Comparison of ENCODE assay signal across 7 cellular contexts in the genomic region with DNA sequence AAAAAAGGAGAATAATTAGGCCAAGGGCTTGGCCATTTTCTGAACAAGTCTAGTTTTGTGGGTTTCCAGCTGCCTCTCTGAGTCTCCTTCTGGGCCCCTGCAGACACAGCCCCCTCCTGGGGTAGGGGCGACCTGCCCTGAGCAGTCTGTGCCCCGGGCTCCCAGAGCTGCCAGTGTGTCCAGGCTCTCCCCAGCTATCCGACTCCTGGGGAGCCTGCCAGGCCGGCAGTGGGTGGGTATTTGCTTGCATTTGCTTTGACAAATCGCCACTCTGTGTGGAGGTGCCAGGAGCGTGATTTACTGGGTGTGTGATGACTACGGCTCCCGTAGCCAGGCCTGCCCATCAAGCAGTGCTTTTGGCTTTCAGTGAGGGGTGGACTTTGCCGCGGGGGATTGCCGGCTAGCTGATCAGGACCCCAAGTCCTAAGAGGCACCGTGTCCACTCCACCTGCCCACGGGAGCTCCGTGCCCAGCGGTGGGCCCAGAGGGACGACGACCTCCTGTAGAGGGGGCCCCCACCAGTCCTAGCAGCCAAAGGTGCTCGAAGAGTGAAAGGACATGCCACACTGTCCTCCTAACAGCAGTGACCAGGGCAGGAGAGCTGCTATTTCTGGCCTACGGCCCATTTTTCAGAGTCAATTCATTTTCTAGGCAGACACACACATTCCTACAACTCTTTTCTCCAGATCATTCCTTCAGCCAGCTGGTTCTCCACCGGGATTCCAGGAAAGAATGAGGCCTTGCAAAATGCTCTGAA. TPM values are rescaled to one million over a fixed set of nuclear protein-coding genes. Genes with fewer than 3 reads are reported as not detected.
DNase-seq lines count a peak whose midpoint lies in the region; ATAC-seq and TF ChIP-seq lines count a peak whose summit lies in the region.
"Not testable (repeated sequence)": the region's sequence is repeated elsewhere in the genome, so short reads cannot be mapped to it uniquely, and the experiment has no call there.

No MANE protein-coding gene starts in this region.

- not testable (repeated sequence) for H3K4me3 ChIP-seq in Caco-2 (ENCODE audit: low read depth, low read length); right cardiac atrium (ENCODE audit: low read length); right lobe of liver; spleen

- H3K9me3 Mint-ChIP-seq in Caco-2 (ENCODE audit: unreplicated experiment) = not testable (repeated sequence)

- TF ChIP-seq POLR2A in right lobe of liver (IDR thresholded peaks at IDR 0.05); spleen (IDR thresholded peaks at IDR 0.05): not testable (repeated sequence)

- not testable (repeated sequence) for TF ChIP-seq CTCF in Caco-2 (IDR thresholded peaks at IDR 0.05; ENCODE audit: insufficient read depth in 1 of 2, low read depth in 1 of 2, low read length in 1 of 2, severe bottlenecking in 1 of 2, unreplicated experiment in 1 of 2); right lobe of liver (IDR thresholded peaks at IDR 0.05); spleen (IDR thresholded peaks at IDR 0.05 in 8 of 11, conservative IDR thresholded peaks at IDR 0.05 in 3 of 11)

- CTCF ChIA-PET in Caco-2 (lab: Charles Lee) = not testable (repeated sequence)

- H3K4me3 Mint-ChIP-seq in Caco-2 (ENCODE audit: unreplicated experiment) = not testable (repeated sequence)

- H3K27ac ChIP-seq in right cardiac atrium (ENCODE audit: low read length); spleen: not testable (repeated sequence)
- H3K27ac ChIP-seq in right lobe of liver = peak overlapping the region in 1 of 3 donors; percentile 55

- H3K9me3 ChIP-seq in Caco-2; right cardiac atrium (ENCODE audit: control insufficient read depth, low read length); right lobe of liver; spleen: not testable (repeated sequence)

- not testable (repeated sequence) for H3K27ac Mint-ChIP-seq in Caco-2 (ENCODE audit: unreplicated experiment)

- H3K36me3 ChIP-seq in Caco-2 (ENCODE audit: control insufficient read depth, insufficient read depth, low read length); right lobe of liver; spleen: not testable (repeated sequence)

- BruUV-seq in Caco-2 (replicated peaks; lab: Mats Ljungman, UMichigan) = TSS peak; percentile 47

- ATAC-seq in right cardiac atrium (peak; percentile 69 to 76), right lobe of liver (peak; percentile 75 to 88 (median 78))

- POLR2A ChIA-PET in Caco-2 (lab: Charles Lee) = not testable (repeated sequence)

- not testable (repeated sequence) for DNase-seq in Caco-2
- DNase-seq in activated CD8-positive, alpha-beta memory T cell treated with anti-CD3 and anti-CD28 coated beads for 24 hours = peak; percentile 3
- peak; percentile 6 to 23 (median 7) for DNase-seq in right cardiac atrium
- peak; percentile 19 to 58 (median 49) for DNase-seq in right lobe of liver
- DNase-seq in mucosa of gallbladder (ENCODE audit: low spot score) = peak; percentile 9
- DNase-seq in posterior vena cava (ENCODE audit: low spot score) = peak; percentile 24
- peak; percentile 18 for DNase-seq in spleen

- H3K27me3 ChIP-seq in Caco-2 (replicated peaks; ENCODE audit: control insufficient read depth, insufficient read depth, low read length); right cardiac atrium (ENCODE audit: control insufficient read depth, insufficient read depth); right lobe of liver; spleen (replicated peaks in 1 of 7): not testable (repeated sequence)

- not testable (repeated sequence) for H3K4me1 Mint-ChIP-seq in Caco-2 (ENCODE audit: low read depth, unreplicated experiment)

- intact Hi-C loops in Caco-2 (cut with micrococcal nuclease; ENCODE audit: unreplicated experiment); right cardiac atrium (cut with DNase I); right lobe of liver (cut with DNase I); posterior vena cava (cut with DNase I); spleen (cut with DNase I; ENCODE audit: low total_unique reads): not testable (repeated sequence)

- H3K4me1 ChIP-seq in Caco-2; right cardiac atrium (ENCODE audit: control insufficient read depth, insufficient read depth, low read length); right lobe of liver; spleen: not testable (repeated sequence)

- whole genome bisulfite sequencing in right cardiac atrium = 68% methylated on average over 3 of the region's 20 CpGs
- 20% methylated on average over 1 of the region's 20 CpGs for WGBS in right lobe of liver (ENCODE audit: insufficient coverage, low coverage, low lambda C conversion rate, missing lambda C conversion rate)
- 72 to 85% (median 80%) methylated on average over 2 to 3 of the region's 20 CpGs; no CpG with 5 or more reads in 2 of the 5 donors for WGBS in spleen, 5 donors

- H3K27me3 Mint-ChIP-seq in Caco-2 (ENCODE audit: insufficient read depth, unreplicated experiment) = not testable (repeated sequence)

- H3K36me3 Mint-ChIP-seq in Caco-2 (ENCODE audit: insufficient read depth, unreplicated experiment) = not testable (repeated sequence)

RNA-seq across cellular contexts. Expression of gene SIK1, which starts 36.7 kb away (rescaled TPM):
- total RNA-seq in Caco-2 (2022) (69.4 and 71.5 TPM in 2 replicates), right cardiac atrium (10 to 100 TPM; 13.0 to 63.9 (median 19.4) TPM), right lobe of liver (10 to 100 TPM in 3 of 6 experiments, 1 to 10 TPM in 3; 4.2 to 44.4 (median 23.9) TPM), mucosa of gallbladder (33.5 TPM), posterior vena cava (10 to 100 TPM in 1 of 2 donors, 1 to 10 TPM in 1; 9.9 to 34.9 TPM), spleen (10 to 100 TPM in 5 of 7 donors, 1 to 10 TPM in 2; 6.1 to 43.9 (median 23.0) TPM)
- polyA plus RNA-seq in right cardiac atrium (7.7 TPM), spleen (1 to 10 TPM in 2 of 3 donors, under 1 TPM in 1; 0.48 to 3.0 (median 2.2) TPM)
